ENCODE assay signal across 11 cellular contexts in genomic region chr10:70465832-70466231, GRCh38. TPM values are rescaled to one million over a fixed set of nuclear protein-coding genes. Genes with fewer than 3 reads are reported as not detected.
"Had no signal": no experiment of that assay in that cellular context is flagged by ENCODE, and none has a peak within 500 bp of the region (broad histone marks: within the 10 kb centered on the region; RNA-seq: fewer than 3 reads in every experiment).

No MANE protein-coding gene starts in this region.

- H3K9ac ChIP-seq: KMS-11 had no signal

- H3K9me3 Mint-ChIP-seq: GM23338, HFFc6, IgD-negative memory B cell had no signal

- H3K27ac ChIP-seq: KMS-11 had no signal

- H3K9me3 ChIP-seq: HAP-1 had no signal

- H3K4me2 ChIP-seq: GM23338, KMS-11 had no signal

- H3K27ac Mint-ChIP-seq: GM23338, HFFc6, IgD-negative memory B cell had no signal

- H3K4me1 ChIP-seq: HAP-1 had no signal

- H3K4me3 ChIP-seq: GM23338, HAP-1 had no signal

- FAIRE-seq: HTR-8/SVneo had no signal

- H3K36me3 ChIP-seq: HAP-1 had no signal

- H3K4me3 Mint-ChIP-seq: GM23338, HFFc6, IgD-negative memory B cell had no signal

- DNase-seq: H7, HFFc6, KBM-7 had no signal

- H2AFZ ChIP-seq: GM23338 had no signal

- ATAC-seq: GM23338, HCT116 had no signal

RNA-seq across cellular contexts. Expression of gene PALD1, which starts 12.7 kb away (rescaled TPM):
- total RNA-seq: HFFc6 had no signal

RNA-seq across cellular contexts. Expression of gene NODAL, which starts 24.4 kb away (rescaled TPM):
- total RNA-seq: H4, HFFc6, HT-29 had no signal
- polyA plus RNA-seq: IgD-negative memory B cell had no signal
